Comparison of ENCODE assay signal across 11 cellular contexts in genomic region chr13:113905018-113905417, GRCh38.
"Had no signal": no experiment of that assay in that cellular context is flagged by ENCODE, and none has a peak within 500 bp of the region (broad histone marks: within the 10 kb centered on the region; RNA-seq: fewer than 3 reads in every experiment).

No MANE protein-coding gene starts in this region.

- H3K27ac Mint-ChIP-seq: activated naive CD4-positive, alpha-beta T cell treated with anti-CD3 and anti-CD28 coated beads, Interleukin-2, amount 10 ng/mL, durations not matched to agents 7 days and 5 days; dendritic cell treated with granulocyte-macrophage colony-stimulating factor and Interleukin-4, amounts not matched to agents 40 ng/mL and 50 ng/mL, for 4 days; effector memory CD8-positive, alpha-beta T cell; immature natural killer cell; memory B cell; nephron progenitor cell had no signal

- H3K36me3 ChIP-seq: ovary, thyroid gland had no signal

- H3K4me3 Mint-ChIP-seq: activated naive CD4-positive, alpha-beta T cell treated with anti-CD3 and anti-CD28 coated beads, Interleukin-2, amount 10 ng/mL, durations not matched to agents 7 days and 5 days; dendritic cell treated with granulocyte-macrophage colony-stimulating factor and Interleukin-4, amounts not matched to agents 40 ng/mL and 50 ng/mL, for 4 days; effector memory CD8-positive, alpha-beta T cell; immature natural killer cell; memory B cell; nephron progenitor cell had no signal

- H3K4me1 Mint-ChIP-seq: activated naive CD4-positive, alpha-beta T cell treated with anti-CD3 and anti-CD28 coated beads, Interleukin-2, amount 10 ng/mL, durations not matched to agents 7 days and 5 days had no signal

- H3K27me3 ChIP-seq: ovary, thyroid gland had no signal

- H3K4me3 ChIP-seq: ovary, thyroid gland had no signal

- H3K27ac ChIP-seq: ovary, thyroid gland had no signal

- H3K36me3 Mint-ChIP-seq: activated naive CD4-positive, alpha-beta T cell treated with anti-CD3 and anti-CD28 coated beads, Interleukin-2, amount 10 ng/mL, durations not matched to agents 7 days and 5 days; immature natural killer cell; memory B cell had no signal

- DNase-seq: activated CD4-positive, CD25-positive, alpha-beta regulatory T cell; immature natural killer cell; nephron progenitor cell; SIG-M5; stimulated activated CD4-positive, alpha-beta T cell treated with anti-CD3 and anti-CD28 coated beads, Interleukin-4, amount 100 ng/mL, for 1 hour had no signal

- H3K9me3 ChIP-seq: ovary, thyroid gland had no signal

- H3K9me3 Mint-ChIP-seq: activated naive CD4-positive, alpha-beta T cell treated with anti-CD3 and anti-CD28 coated beads, Interleukin-2, amount 10 ng/mL, durations not matched to agents 7 days and 5 days; dendritic cell treated with granulocyte-macrophage colony-stimulating factor and Interleukin-4, amounts not matched to agents 40 ng/mL and 50 ng/mL, for 4 days; effector memory CD8-positive, alpha-beta T cell; memory B cell; nephron progenitor cell had no signal
